In genomic region chr17:18326039-18326438, GRCh38 we compare ENCODE assay signal across 1 cellular context.
TF ChIP-seq lines count a peak whose summit lies in the region.

No MANE protein-coding gene starts in this region.

TF ChIP-seq in WTC11, 78 proteins besides CTCF, POLR2A, EP300 and RAD21:
- no peak for TF ChIP-seq ZNF532 (CRISPR knock-in tag; IDR thresholded peaks at IDR 0.05; ENCODE audit: borderline replicate concordance)
TF ChIP-seq in WTC11: peak in this region for 0.
